In the genomic region with DNA sequence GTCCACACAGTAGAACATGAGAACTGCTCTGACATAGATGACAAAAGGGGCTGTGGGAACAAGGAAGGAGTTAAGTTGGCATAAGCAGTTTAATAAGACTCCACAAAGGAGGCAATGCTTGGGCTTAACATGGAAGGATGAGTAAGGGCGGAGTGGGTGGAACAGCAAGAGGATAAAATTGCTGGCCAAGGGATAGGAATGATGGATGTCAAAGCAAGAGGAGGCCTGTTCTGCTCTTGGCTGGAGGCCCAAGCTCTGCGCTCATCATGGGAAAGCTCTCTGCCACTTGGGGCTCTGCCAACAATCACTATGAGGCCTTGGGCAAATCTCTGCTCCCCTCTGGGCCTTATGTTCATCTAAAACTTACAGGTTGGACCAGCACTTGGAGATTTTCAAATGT, we compare ENCODE assay signal across 13 cellular contexts.
A peak's percentile ranks its signal among the peaks of the same experiment; 100 is the strongest.
DNase-seq lines count a peak whose midpoint lies in the region; ATAC-seq, FAIRE-seq and TF ChIP-seq lines count a peak whose summit lies in the region.
"Had no signal": no experiment of that assay in that cellular context is flagged by ENCODE, and none has a peak within 500 bp of the region (broad histone marks: within the 10 kb centered on the region; RNA-seq: fewer than 3 reads in every experiment).

No MANE protein-coding gene starts in this region.

- H3K36me3 ChIP-seq in trophoblast cell (ENCODE audit: control insufficient read depth in 1 of 2, insufficient read depth in 2 of 2, low read length in 2 of 2) = no peaks in the 10 kb centered on the region
- H3K36me3 ChIP-seq: gastroesophageal sphincter, lower lobe of right lung had no signal

- H3K27ac ChIP-seq in trophoblast cell (ENCODE audit: low read depth, low read length) = no peak overlapping the region
- H3K27ac ChIP-seq: gastroesophageal sphincter, lower lobe of right lung had no signal

- H3K4me1 ChIP-seq in trophoblast cell (ENCODE audit: control insufficient read depth in 1 of 2, insufficient read depth in 2 of 2, low read length in 2 of 2) = peaks cover 0 to 4% of the 10 kb centered on the region in 2 experiments
- H3K4me1 ChIP-seq: gastroesophageal sphincter, lower lobe of right lung had no signal

- no peak overlapping the region for H3K4me3 Mint-ChIP-seq in HFFc6
- H3K4me3 Mint-ChIP-seq in activated T-helper 2 cell treated with anti-CD3 and anti-CD28 coated beads, Interferon-gamma antibody, Interleukin-2, Interleukin-4, amounts not matched to agents 10 μg/mL and 5 μg/mL and 100 μg/mL, durations not matched to agents 14 hours and 24 hours and 36 hours (ENCODE audit: low read depth) = no peak overlapping the region
- no peak overlapping the region for H3K4me3 Mint-ChIP-seq in activated naive CD8-positive, alpha-beta T cell treated with anti-CD3 and anti-CD28 coated beads for 36 hours

- no peak overlapping the region for H2BK5ac ChIP-seq in trophoblast cell (ENCODE audit: low read depth, low read length, poor library complexity)

- H2AFZ ChIP-seq in trophoblast cell (ENCODE audit: insufficient read depth, low read length, poor library complexity) = no peak overlapping the region

- H3K14ac ChIP-seq in trophoblast cell (ENCODE audit: low read length) = no peak overlapping the region

- no peak overlapping the region for H3K18ac ChIP-seq in trophoblast cell (ENCODE audit: low read length)

- peaks cover 2% of the 10 kb centered on the region for H3K9me3 ChIP-seq in trophoblast cell (ENCODE audit: insufficient read depth, low read depth, low read length)
- H3K9me3 ChIP-seq: gastroesophageal sphincter, lower lobe of right lung had no signal

- no peak overlapping the region for H3K4ac ChIP-seq in trophoblast cell (ENCODE audit: low read depth, low read length)

- no peak overlapping the region for H4K12ac ChIP-seq in trophoblast cell (ENCODE audit: low read depth, low read length)

- no peak overlapping the region for H2AK5ac ChIP-seq in trophoblast cell (ENCODE audit: low read length)

- H3K27me3 ChIP-seq in trophoblast cell (ENCODE audit: insufficient read depth, low read length) = no peaks in the 10 kb centered on the region
- H3K27me3 ChIP-seq: gastroesophageal sphincter had no signal

- no peak for FAIRE-seq in GM19239 (lab: Jason Lieb, UNC)

- H3K27ac Mint-ChIP-seq in HFFc6 = peak overlapping the region; percentile 28; the same call in 1 of the 2 replicates
- H3K27ac Mint-ChIP-seq in activated T-helper 2 cell treated with anti-CD3 and anti-CD28 coated beads, Interferon-gamma antibody, Interleukin-2, Interleukin-4, amounts not matched to agents 10 μg/mL and 5 μg/mL and 100 μg/mL, durations not matched to agents 14 hours and 24 hours and 36 hours = no peak overlapping the region
- no peak overlapping the region for H3K27ac Mint-ChIP-seq in activated naive CD8-positive, alpha-beta T cell treated with anti-CD3 and anti-CD28 coated beads for 36 hours

- peak overlapping the region; percentile 13 for H4K91ac ChIP-seq in trophoblast cell (ENCODE audit: low read depth, low read length)

- H3K23ac ChIP-seq in trophoblast cell (ENCODE audit: low read length) = no peak overlapping the region

- H2BK120ac ChIP-seq in trophoblast cell (ENCODE audit: insufficient read depth, low read length, poor library complexity) = no peak overlapping the region

- no peaks in the 10 kb centered on the region for H3K79me2 ChIP-seq in trophoblast cell (ENCODE audit: control insufficient read depth, insufficient read depth, low read length, poor library complexity)

- H3K9ac ChIP-seq in trophoblast cell (ENCODE audit: low read length) = no peak overlapping the region

- no CpG with 5 or more reads among the region's 2 CpGs for WGBS in trophoblast cell (ENCODE audit: extremely low coverage, insufficient coverage, insufficient read length)

- no peak overlapping the region for H4K8ac ChIP-seq in trophoblast cell (ENCODE audit: low read depth, low read length)

- DNase-seq in HFFc6 (peak; percentile 62), NCI-H2196 treated with DMSO at 0.1 percent for 48 hours (lab: John Stamatoyannopoulos, UW; ENCODE audit: unreplicated experiment) (peak; percentile 21), cerebellum (ENCODE audit: low spot score) (peak; percentile 47), trophoblast cell (no peak), GM19239 (ENCODE audit: insufficient read length, low spot score) (no peak)
- DNase-seq in activated T-helper 2 cell treated with anti-CD3 and anti-CD28 coated beads, Interferon-gamma antibody, Interleukin-2, Interleukin-4, amounts not matched to agents 10 μg/mL and 5 μg/mL and 100 μg/mL, durations not matched to agents 14 hours and 24 hours and 36 hours (ENCODE audit: low spot score) = no peak
- no peak for DNase-seq in activated naive CD8-positive, alpha-beta T cell treated with anti-CD3 and anti-CD28 coated beads for 36 hours
- DNase-seq: lower lobe of right lung, NCI-H187 treated with DMSO at 0.1 percent for 48 hours, retina had no signal

- H3K4me3 ChIP-seq in trophoblast cell (ENCODE audit: low read depth, low read length) = no peak overlapping the region
- H3K4me3 ChIP-seq: gastroesophageal sphincter, lower lobe of right lung had no signal

- H3K9me3 Mint-ChIP-seq in HFFc6 = no peaks in the 10 kb centered on the region
- no peaks in the 10 kb centered on the region for H3K9me3 Mint-ChIP-seq in activated T-helper 2 cell treated with anti-CD3 and anti-CD28 coated beads, Interferon-gamma antibody, Interleukin-2, Interleukin-4, amounts not matched to agents 10 μg/mL and 5 μg/mL and 100 μg/mL, durations not matched to agents 14 hours and 24 hours and 36 hours
- H3K9me3 Mint-ChIP-seq in activated naive CD8-positive, alpha-beta T cell treated with anti-CD3 and anti-CD28 coated beads for 36 hours = no peaks in the 10 kb centered on the region

- ATAC-seq in HG02588 (IDR thresholded peaks at IDR 0.05; ENCODE audit: unreplicated experiment) = no peak
- ATAC-seq: gastroesophageal sphincter, HCT116, lower lobe of right lung had no signal

- peaks cover 4% of the 10 kb centered on the region for H3K27me3 Mint-ChIP-seq in HFFc6 (ENCODE audit: insufficient read depth)
- peaks cover under 1% of the 10 kb centered on the region for H3K27me3 Mint-ChIP-seq in activated T-helper 2 cell treated with anti-CD3 and anti-CD28 coated beads, Interferon-gamma antibody, Interleukin-2, Interleukin-4, amounts not matched to agents 10 μg/mL and 5 μg/mL and 100 μg/mL, durations not matched to agents 14 hours and 24 hours and 36 hours (ENCODE audit: low read depth)
- H3K27me3 Mint-ChIP-seq in activated naive CD8-positive, alpha-beta T cell treated with anti-CD3 and anti-CD28 coated beads for 36 hours = no peaks in the 10 kb centered on the region

- no peak overlapping the region for H2BK12ac ChIP-seq in trophoblast cell (ENCODE audit: low read length)

- intact Hi-C loops in activated T-helper 2 cell treated with anti-CD3 and anti-CD28 coated beads, Interferon-gamma antibody, Interleukin-2, Interleukin-4, amounts not matched to agents 10 μg/mL and 5 μg/mL and 100 μg/mL, durations not matched to agents 14 hours and 24 hours and 36 hours (cut with micrococcal nuclease) = no loop called here

- peaks cover 34% of the 10 kb centered on the region for H3K4me1 Mint-ChIP-seq in HFFc6 (ENCODE audit: low read depth)
- peaks cover 4% of the 10 kb centered on the region for H3K4me1 Mint-ChIP-seq in activated T-helper 2 cell treated with anti-CD3 and anti-CD28 coated beads, Interferon-gamma antibody, Interleukin-2, Interleukin-4, amounts not matched to agents 10 μg/mL and 5 μg/mL and 100 μg/mL, durations not matched to agents 14 hours and 24 hours and 36 hours (ENCODE audit: low read depth)
- no peaks in the 10 kb centered on the region for H3K4me1 Mint-ChIP-seq in activated naive CD8-positive, alpha-beta T cell treated with anti-CD3 and anti-CD28 coated beads for 36 hours

- H3K36me3 Mint-ChIP-seq in HFFc6 (ENCODE audit: low read depth) = 0 out of 2 replicates have a peak, but pooled peaks cover under 1% of the 10 kb centered on the region
- no peaks in the 10 kb centered on the region for H3K36me3 Mint-ChIP-seq in activated T-helper 2 cell treated with anti-CD3 and anti-CD28 coated beads, Interferon-gamma antibody, Interleukin-2, Interleukin-4, amounts not matched to agents 10 μg/mL and 5 μg/mL and 100 μg/mL, durations not matched to agents 14 hours and 24 hours and 36 hours (ENCODE audit: low read depth)
- no peaks in the 10 kb centered on the region for H3K36me3 Mint-ChIP-seq in activated naive CD8-positive, alpha-beta T cell treated with anti-CD3 and anti-CD28 coated beads for 36 hours

- TF ChIP-seq CTCF in HFFc6 (IDR thresholded peaks at IDR 0.05) = no peak

- peaks cover 1% of the 10 kb centered on the region for H3K79me1 ChIP-seq in trophoblast cell (ENCODE audit: low read length)

- H3K4me2 ChIP-seq in trophoblast cell (ENCODE audit: low read length) = no peak overlapping the region

Comparison
In these comparisons a context has a peak if more than half of its experiments do, and no peak if none do; other contexts are left out.
1. DNase-seq: peak in HFFc6 (single experiment), NCI-H2196 treated with DMSO at 0.1 percent for 48 hours (single experiment) and cerebellum (single experiment); none in trophoblast cell (0 of 2), GM19239 (single experiment), activated T-helper 2 cell treated with anti-CD3 and anti-CD28 coated beads, Interferon-gamma antibody, Interleukin-2, Interleukin-4, amounts not matched to agents 10 μg/mL and 5 μg/mL and 100 μg/mL, durations not matched to agents 14 hours and 24 hours and 36 hours (single experiment) and activated naive CD8-positive, alpha-beta T cell treated with anti-CD3 and anti-CD28 coated beads for 36 hours (single experiment).